9 cellular contexts compared by ENCODE assay signal in the genomic region with DNA sequence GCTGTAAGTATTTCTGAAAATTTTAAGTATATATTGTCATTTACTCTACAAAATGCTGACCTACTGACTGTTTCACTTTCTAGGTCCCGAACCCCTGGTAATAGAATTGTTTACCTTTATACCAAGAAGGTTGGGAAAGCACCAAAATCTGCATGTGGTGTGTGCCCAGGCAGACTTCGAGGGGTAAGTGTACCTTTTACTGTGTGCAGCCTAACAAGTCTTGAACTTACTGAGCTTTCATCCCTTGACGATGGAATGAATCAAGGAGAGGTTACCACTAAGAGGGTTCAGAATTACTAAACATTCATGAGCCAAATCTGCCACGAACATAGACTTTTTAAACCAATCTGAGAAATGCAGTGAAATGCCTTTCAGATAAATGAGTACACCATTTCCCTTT. TPM values are rescaled to one million over a fixed set of nuclear protein-coding genes. Genes with fewer than 3 reads are reported as not detected.
DNase-seq lines count a peak whose midpoint lies in the region; ATAC-seq and TF ChIP-seq lines count a peak whose summit lies in the region.
"Had no signal": no experiment of that assay in that cellular context is flagged by ENCODE, and none has a peak within 500 bp of the region (broad histone marks: within the 10 kb centered on the region; RNA-seq: fewer than 3 reads in every experiment).

No MANE protein-coding gene starts in this region.

- CTCF ChIA-PET in activated naive CD4-positive, alpha-beta T cell treated with anti-CD3 and anti-CD28 coated beads for 36 hours (lab: Charles Lee), result interaction anchor here (0.6 to 2.2 kb wide), 2 partner anchors 49 to 603 kb away, joined by 4 to 10 read pairs; no protein-coding TSS in a partner anchor
- CTCF ChIA-PET in WTC11 (lab: Charles Lee), result no interaction called here

- H3K4me1 ChIP-seq in adrenal gland (replicated peaks in 1 of 2), result peaks cover 5 to 33% of the 10 kb centered on the region in 2 donors

- WGBS in adrenal gland, 4 donors, result 78 to 85% (median 81%) methylated on average over 4 of the region's 4 CpGs

- intact Hi-C loops in activated naive CD4-positive, alpha-beta T cell treated with anti-CD3 and anti-CD28 coated beads for 36 hours (cut with micrococcal nuclease), result loop anchor here (5.0 to 10.0 kb wide), 4 partner anchors 265 to 1573 kb away; a partner anchor contains a TSS
- intact Hi-C loops in dorsolateral prefrontal cortex (cut with DNase I), result loop anchor here in 1 of 2 donors (10.0 kb wide), 1 partner anchor 897 kb away; a partner anchor contains a TSS
- intact Hi-C loops in adrenal gland (cut with DNase I), result no loop called here

- H3K27me3 Mint-ChIP-seq in activated naive CD4-positive, alpha-beta T cell treated with anti-CD3 and anti-CD28 coated beads for 36 hours (ENCODE audit: low read depth), result no peaks in the 10 kb centered on the region
- H3K27me3 Mint-ChIP-seq in WTC11 (ENCODE audit: low read depth), result peaks cover 3% of the 10 kb centered on the region; the same call in 1 of the 2 replicates

- peaks cover 0 to 50% of the 10 kb centered on the region in 2 donors for H3K36me3 ChIP-seq in adrenal gland (replicated peaks in 1 of 2)

- no peak for TF ChIP-seq CTCF in WTC11 (IDR thresholded peaks at IDR 0.05)
- no peak for TF ChIP-seq CTCF in fibroblast of villous mesenchyme (IDR thresholded peaks at IDR 0.05; ENCODE audit: insufficient read depth, low read depth, low read length)
- TF ChIP-seq CTCF in dorsolateral prefrontal cortex (IDR thresholded peaks at IDR 0.05 in 54 of 56, conservative IDR thresholded peaks at IDR 0.05 in 2 of 56; ENCODE audit: low read depth in 1 of 56, partially characterized antibody in 56 of 56), result no peak
- no peak for TF ChIP-seq CTCF in adrenal gland (IDR thresholded peaks at IDR 0.05)

- H3K36me3 Mint-ChIP-seq in activated naive CD4-positive, alpha-beta T cell treated with anti-CD3 and anti-CD28 coated beads for 36 hours (ENCODE audit: low read depth), result peaks cover 63% of the 10 kb centered on the region
- H3K36me3 Mint-ChIP-seq in WTC11, result peaks cover 64% of the 10 kb centered on the region
- H3K36me3 Mint-ChIP-seq in stimulated activated effector memory CD8-positive, alpha-beta T cell treated with anti-CD3 and anti-CD28 coated beads, Interleukin-12 subunit alpha, Interleukin-12 subunit beta, amount 100 ng/mL, for 72 hours, result peaks cover 70% of the 10 kb centered on the region

- H3K9me3 ChIP-seq in adrenal gland (replicated peaks in 1 of 3), result no peaks in the 10 kb centered on the region

- peaks cover 53% of the 10 kb centered on the region for H3K4me1 Mint-ChIP-seq in activated naive CD4-positive, alpha-beta T cell treated with anti-CD3 and anti-CD28 coated beads for 36 hours (ENCODE audit: low read depth)
- H3K4me1 Mint-ChIP-seq in WTC11, result peaks cover 28% of the 10 kb centered on the region
- peaks cover 39% of the 10 kb centered on the region for H3K4me1 Mint-ChIP-seq in stimulated activated effector memory CD8-positive, alpha-beta T cell treated with anti-CD3 and anti-CD28 coated beads, Interleukin-12 subunit alpha, Interleukin-12 subunit beta, amount 100 ng/mL, for 72 hours

- peak; percentile 38 for DNase-seq in activated naive CD4-positive, alpha-beta T cell treated with anti-CD3 and anti-CD28 coated beads for 36 hours
- no peak for DNase-seq in activated naive CD4-positive, alpha-beta T cell treated with anti-CD3 and anti-CD28 coated beads, Interleukin-2, amount 50 U/mL, for 16 hours
- no peak for DNase-seq in WTC11 (ENCODE audit: low spot score)
- no peak for DNase-seq in fibroblast of villous mesenchyme (ENCODE audit: low read depth)
- DNase-seq in stimulated activated effector memory CD8-positive, alpha-beta T cell treated with anti-CD3 and anti-CD28 coated beads, Interleukin-12 subunit alpha, Interleukin-12 subunit beta, amount 100 ng/mL, for 72 hours (ENCODE audit: low spot score in 2 of 2), result no peak
- DNase-seq in dorsolateral prefrontal cortex, result no peak
- DNase-seq in adrenal gland, result no peak
- DNase-seq: NCI-H446 treated with DMSO at 0.1 percent for 48 hours had no signal

- no peak overlapping the region for H3K27ac ChIP-seq in dorsolateral prefrontal cortex
- peak overlapping the region in 1 of 5 donors; percentile 76 for H3K27ac ChIP-seq in adrenal gland

- TF ChIP-seq POLR2A in adrenal gland (IDR thresholded peaks at IDR 0.05), result no peak

- POLR2A ChIA-PET in WTC11 (lab: Charles Lee), result interaction anchor here (0.6 kb wide), 1 partner anchor 575 kb away, joined by 3 read pairs; no protein-coding TSS in a partner anchor

- H3K27ac Mint-ChIP-seq in activated naive CD4-positive, alpha-beta T cell treated with anti-CD3 and anti-CD28 coated beads for 36 hours, result peak overlapping the region; percentile 95
- H3K27ac Mint-ChIP-seq in WTC11, result no peak overlapping the region
- H3K27ac Mint-ChIP-seq in stimulated activated effector memory CD8-positive, alpha-beta T cell treated with anti-CD3 and anti-CD28 coated beads, Interleukin-12 subunit alpha, Interleukin-12 subunit beta, amount 100 ng/mL, for 72 hours, result peak overlapping the region; percentile 97

- no peaks in the 10 kb centered on the region for H3K27me3 ChIP-seq in dorsolateral prefrontal cortex
- no peaks in the 10 kb centered on the region for H3K27me3 ChIP-seq in adrenal gland

- peak overlapping the region; percentile 93 for H3K4me3 Mint-ChIP-seq in activated naive CD4-positive, alpha-beta T cell treated with anti-CD3 and anti-CD28 coated beads for 36 hours
- H3K4me3 Mint-ChIP-seq in WTC11, result peak overlapping the region; percentile 99
- H3K4me3 Mint-ChIP-seq in stimulated activated effector memory CD8-positive, alpha-beta T cell treated with anti-CD3 and anti-CD28 coated beads, Interleukin-12 subunit alpha, Interleukin-12 subunit beta, amount 100 ng/mL, for 72 hours, result peak overlapping the region; percentile 92

- H3K4me3 ChIP-seq in fibroblast of villous mesenchyme (ENCODE audit: low read depth, low read length) (peak overlapping the region; percentile 82), dorsolateral prefrontal cortex (peak overlapping the region in 21 of 59 donors; percentile 63 to 95 (median 84)), adrenal gland (no peak overlapping the region)

- ATAC-seq in WTC11, result no peak
- peak; percentile 67 for ATAC-seq in stimulated activated effector memory CD8-positive, alpha-beta T cell treated with anti-CD3 and anti-CD28 coated beads, Interleukin-12 subunit alpha, Interleukin-12 subunit beta, amount 100 ng/mL, for 72 hours
- ATAC-seq in HG03196 (IDR thresholded peaks at IDR 0.05; ENCODE audit: unreplicated experiment), result no peak

- H3K9me3 Mint-ChIP-seq in activated naive CD4-positive, alpha-beta T cell treated with anti-CD3 and anti-CD28 coated beads for 36 hours, result peaks cover under 1% of the 10 kb centered on the region
- no peaks in the 10 kb centered on the region for H3K9me3 Mint-ChIP-seq in WTC11
- H3K9me3 Mint-ChIP-seq in stimulated activated effector memory CD8-positive, alpha-beta T cell treated with anti-CD3 and anti-CD28 coated beads, Interleukin-12 subunit alpha, Interleukin-12 subunit beta, amount 100 ng/mL, for 72 hours, result no peaks in the 10 kb centered on the region

TF ChIP-seq in WTC11, 78 proteins besides CTCF, POLR2A, EP300 and RAD21 (continues in another document):
- TF ChIP-seq GTF2I (CRISPR knock-in tag; conservative IDR thresholded peaks at IDR 0.05) (no peak), FOXJ3 (CRISPR knock-in tag; IDR thresholded peaks at IDR 0.05; ENCODE audit: borderline replicate concordance) (no peak), ZNF263 (CRISPR knock-in tag; IDR thresholded peaks at IDR 0.05; ENCODE audit: low read depth) (no peak), NR2C2 (CRISPR knock-in tag; IDR thresholded peaks at IDR 0.05) (no peak)
- TF ChIP-seq, protein P1, sequence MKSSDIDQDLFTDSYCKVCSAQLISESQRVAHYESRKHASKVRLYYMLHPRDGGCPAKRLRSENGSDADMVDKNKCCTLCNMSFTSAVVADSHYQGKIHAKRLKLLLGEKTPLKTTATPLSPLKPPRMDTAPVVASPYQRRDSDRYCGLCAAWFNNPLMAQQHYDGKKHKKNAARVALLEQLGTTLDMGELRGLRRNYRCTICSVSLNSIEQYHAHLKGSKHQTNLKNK (CRISPR knock-in tag; IDR thresholded peaks at IDR 0.05), result no peak
- TF ChIP-seq, protein P2, sequence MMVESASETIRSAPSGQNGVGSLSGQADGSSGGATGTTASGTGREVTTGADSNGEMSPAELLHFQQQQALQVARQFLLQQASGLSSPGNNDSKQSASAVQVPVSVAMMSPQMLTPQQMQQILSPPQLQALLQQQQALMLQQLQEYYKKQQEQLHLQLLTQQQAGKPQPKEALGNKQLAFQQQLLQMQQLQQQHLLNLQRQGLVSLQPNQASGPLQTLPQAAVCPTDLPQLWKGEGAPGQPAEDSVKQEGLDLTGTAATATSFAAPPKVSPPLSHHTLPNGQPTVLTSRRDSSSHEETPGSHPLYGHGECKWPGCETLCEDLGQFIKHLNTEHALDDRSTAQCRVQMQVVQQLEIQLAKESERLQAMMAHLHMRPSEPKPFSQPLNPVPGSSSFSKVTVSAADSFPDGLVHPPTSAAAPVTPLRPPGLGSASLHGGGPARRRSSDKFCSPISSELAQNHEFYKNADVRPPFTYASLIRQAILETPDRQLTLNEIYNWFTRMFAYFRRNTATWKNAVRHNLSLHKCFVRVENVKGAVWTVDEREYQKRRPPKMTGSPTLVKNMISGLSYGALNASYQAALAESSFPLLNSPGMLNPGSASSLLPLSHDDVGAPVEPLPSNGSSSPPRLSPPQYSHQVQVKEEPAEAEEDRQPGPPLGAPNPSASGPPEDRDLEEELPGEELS (CRISPR knock-in tag; IDR thresholded peaks at IDR 0.05), result no peak
- TF ChIP-seq, protein P3, sequence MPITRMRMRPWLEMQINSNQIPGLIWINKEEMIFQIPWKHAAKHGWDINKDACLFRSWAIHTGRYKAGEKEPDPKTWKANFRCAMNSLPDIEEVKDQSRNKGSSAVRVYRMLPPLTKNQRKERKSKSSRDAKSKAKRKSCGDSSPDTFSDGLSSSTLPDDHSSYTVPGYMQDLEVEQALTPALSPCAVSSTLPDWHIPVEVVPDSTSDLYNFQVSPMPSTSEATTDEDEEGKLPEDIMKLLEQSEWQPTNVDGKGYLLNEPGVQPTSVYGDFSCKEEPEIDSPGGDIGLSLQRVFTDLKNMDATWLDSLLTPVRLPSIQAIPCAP (CRISPR knock-in tag; IDR thresholded peaks at IDR 0.05), result no peak

RNA-seq across cellular contexts. Expression of a gene that starts 1.6 kb away (rescaled TPM):
- 1,000 to 10,000 TPM; 1,983 to 2,004 TPM for total RNA-seq in activated naive CD4-positive, alpha-beta T cell treated with anti-CD3 and anti-CD28 coated beads for 36 hours
- total RNA-seq in WTC11 (2021) (1,253 to 1,310 TPM (median 1,269 TPM) in 3 replicates), fibroblast of villous mesenchyme (449 and 536 TPM in 2 replicates), dorsolateral prefrontal cortex (100 to 1,000 TPM; 385 to 625 (median 488) TPM), adrenal gland (1,000 to 10,000 TPM in 2 of 8 donors, 100 to 1,000 TPM in 6; 516 to 1,037 (median 948) TPM)
- 1,000 to 10,000 TPM in 2 of 3 donors, 100 to 1,000 TPM in 1; 902 to 4,489 (median 3,388) TPM for polyA plus RNA-seq in adrenal gland

RNA-seq across cellular contexts. Expression of a gene that starts 28.4 kb away (rescaled TPM):
- 10 to 100 TPM; 72.5 to 73.3 TPM for total RNA-seq in activated naive CD4-positive, alpha-beta T cell treated with anti-CD3 and anti-CD28 coated beads for 36 hours
- total RNA-seq in WTC11 (2021), result 123 to 132 TPM (median 125 TPM) in 3 replicates
- 277 and 451 TPM in 2 replicates for total RNA-seq in fibroblast of villous mesenchyme
- 10 to 100 TPM; 11.2 to 28.2 (median 18.2) TPM for total RNA-seq in dorsolateral prefrontal cortex
- total RNA-seq in adrenal gland, result 100 to 1,000 TPM in 1 of 8 donors, 10 to 100 TPM in 7; 58.8 to 159 (median 75.7) TPM
- 100 to 1,000 TPM in 1 of 3 donors, 10 to 100 TPM in 2; 50.4 to 216 (median 60.2) TPM for polyA plus RNA-seq in adrenal gland
